ENCODE assay signal across 20 cellular contexts in the genomic region with DNA sequence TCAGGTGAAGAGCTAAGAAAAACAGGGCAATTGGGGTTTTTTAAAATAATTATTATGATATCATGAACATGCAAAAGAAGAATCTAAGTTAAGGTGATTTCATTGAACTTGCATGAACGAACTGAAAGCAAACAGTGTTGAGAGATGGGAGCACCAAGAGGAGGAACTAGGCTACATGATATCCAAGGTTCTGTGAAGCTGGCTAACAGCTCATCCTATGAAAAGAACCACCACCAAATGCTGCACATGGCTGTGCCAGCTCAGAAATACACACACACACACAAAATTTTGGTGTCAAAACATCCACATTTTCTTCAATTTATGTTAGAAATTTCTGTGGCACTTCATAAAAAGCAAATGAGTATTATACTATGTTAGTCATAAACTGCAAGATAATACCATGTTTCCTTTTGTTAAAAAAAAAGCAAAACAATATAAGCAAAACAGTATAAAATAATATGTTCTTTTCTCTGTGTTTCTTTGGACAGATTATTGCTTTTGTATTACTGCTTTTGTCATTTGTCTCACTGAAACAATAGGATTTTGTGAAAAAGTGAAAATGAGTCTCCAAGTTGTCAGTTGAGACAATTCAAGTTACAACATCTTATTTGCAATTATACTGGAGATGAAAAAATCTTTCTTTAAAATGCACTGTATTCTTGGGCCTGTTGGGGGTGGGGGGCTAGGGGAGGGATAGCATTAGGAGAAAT. TPM values are rescaled to one million over a fixed set of nuclear protein-coding genes. Genes with fewer than 3 reads are reported as not detected.
DNase-seq lines count a peak whose midpoint lies in the region; FAIRE-seq and TF ChIP-seq lines count a peak whose summit lies in the region.
"Had no signal": no experiment of that assay in that cellular context is flagged by ENCODE, and none has a peak within 500 bp of the region (broad histone marks: within the 10 kb centered on the region; RNA-seq: fewer than 3 reads in every experiment).

No MANE protein-coding gene starts in this region.

- peak overlapping the region in 31 of 59 donors; percentile 2 to 52 (median 25) for H3K4me3 ChIP-seq in dorsolateral prefrontal cortex
- H3K4me3 ChIP-seq: A549, BLaER1, GM23338 had no signal

- TF ChIP-seq POLR2A in GM12891 (IDR thresholded peaks at IDR 0.05; ENCODE audit: low read depth, low read length), result no peak

- no peak for FAIRE-seq in GM12891 (lab: Jason Lieb, UNC)
- FAIRE-seq: A549, GM18507, H54 had no signal

- no peaks in the 10 kb centered on the region for H3K27me3 ChIP-seq in dorsolateral prefrontal cortex
- H3K27me3 ChIP-seq: BLaER1 had no signal

- H3K27ac ChIP-seq in dorsolateral prefrontal cortex (peak overlapping the region in 38 of 59 donors; percentile 0 to 83 (median 52)), substantia nigra (ENCODE audit: low read depth, low read length, poor library complexity, severe bottlenecking) (peak overlapping the region; percentile 61)
- H3K27ac ChIP-seq: A549, BLaER1, HL-60 had no signal

- no peak for TF ChIP-seq CTCF in dorsolateral prefrontal cortex (IDR thresholded peaks at IDR 0.05 in 54 of 56, conservative IDR thresholded peaks at IDR 0.05 in 2 of 56; ENCODE audit: low read depth in 1 of 56, partially characterized antibody in 56 of 56)
- TF ChIP-seq CTCF in GM13977 (IDR thresholded peaks at IDR 0.05; ENCODE audit: extremely low read depth, insufficient read depth, missing control alignments), result no peak

- intact Hi-C loops in dorsolateral prefrontal cortex (cut with DNase I), result no loop called here

- DNase-seq in LHCN-M2 (ENCODE audit: low read depth), result peak; percentile 36
- DNase-seq in dorsolateral prefrontal cortex, result no peak
- DNase-seq in medulla oblongata (ENCODE audit: extremely low spot score), result peak; percentile 27
- no peak for DNase-seq in substantia nigra (lab: John Stamatoyannopoulos, UW)
- no peak for DNase-seq in NCI-H1436 (lab: John Stamatoyannopoulos, UW)
- DNase-seq in GM12891 (ENCODE audit: insufficient read length, low spot score), result no peak
- no peak for DNase-seq in GM13977 (ENCODE audit: low spot score)
- no peak for DNase-seq in Kasumi-1 (lab: John Stamatoyannopoulos, UW)
- DNase-seq: AML-193; CD4-positive, alpha-beta memory T cell; DMS153; DMS79 treated with DMSO at 0.1 percent for 48 hours; GF-D8; HCEC 1CT had no signal

- in situ Hi-C loops in GM13977 (cut with MboI; ENCODE audit: low pct_unique_long_range_greater_than_20kb, low sequenced_read_pairs, unreplicated experiment), result no loop called here

TF ChIP-seq in GM12891, 5 proteins besides CTCF, POLR2A, EP300 and RAD21:
- TF ChIP-seq SPI1 (IDR thresholded peaks at IDR 0.05; ENCODE audit: low read depth, low read length) (no peak), TAF1 (IDR thresholded peaks at IDR 0.05; ENCODE audit: low read depth, low read length) (no peak), POU2F2 (IDR thresholded peaks at IDR 0.05; ENCODE audit: low read depth, low read length) (no peak), PAX5 (IDR thresholded peaks at IDR 0.05; ENCODE audit: insufficient read depth, low read length, severe bottlenecking) (no peak), POLR2AphosphoS5 (IDR thresholded peaks at IDR 0.05; ENCODE audit: low read depth, low read length) (no peak)

RNA-seq across cellular contexts. Expression of a gene that starts 12.6 kb away (rescaled TPM):
- total RNA-seq in LHCN-M2 (2014; rRNA removed) (5.7 and 14.8 TPM in 2 replicates), dorsolateral prefrontal cortex (10 to 100 TPM in 118 of 120 experiments, 1 to 10 TPM in 2; 8.8 to 38.7 (median 18.3) TPM)
- polyA plus RNA-seq in LHCN-M2 (2012), result 2.6 TPM
- polyA plus RNA-seq in GM12891 (2012; ENCODE audit: low read depth, missing spikeins), result 13.6 TPM

Comparison
In these comparisons a context has a peak if more than half of its experiments do, and no peak if none do; other contexts are left out.
1. DNase-seq: peak in LHCN-M2 (single experiment) and medulla oblongata (single experiment); none in dorsolateral prefrontal cortex (0 of 10), substantia nigra (0 of 49), NCI-H1436 (single experiment), GM12891 (single experiment), GM13977 (single experiment) and Kasumi-1 (0 of 2).